ENCODE assay signal across 12 cellular contexts in genomic region chr11:111729441-111729840, GRCh38. TPM values are rescaled to one million over a fixed set of nuclear protein-coding genes. Genes with fewer than 3 reads are reported as not detected.
DNase-seq lines count a peak whose midpoint lies in the region; ATAC-seq and TF ChIP-seq lines count a peak whose summit lies in the region.
"Had no signal": no experiment of that assay in that cellular context is flagged by ENCODE, and none has a peak within 500 bp of the region (broad histone marks: within the 10 kb centered on the region; RNA-seq: fewer than 3 reads in every experiment).

No MANE protein-coding gene starts in this region.

- intact Hi-C loops in esophagus muscularis mucosa (cut with DNase I) (no loop called here), left colon (cut with DNase I, micrococcal nuclease) (no loop called here)

- H3K9me3 ChIP-seq in AG04450 (ENCODE audit: control insufficient read depth, insufficient read depth, low read length) = no peaks in the 10 kb centered on the region
- no peaks in the 10 kb centered on the region for H3K9me3 ChIP-seq in esophagus muscularis mucosa
- H3K9me3 ChIP-seq: BLaER1 had no signal

- H3K27ac ChIP-seq in AG04450 (ENCODE audit: low read depth, low read length) (peak overlapping the region; percentile 47), esophagus muscularis mucosa (replicated peaks in 1 of 4) (peak overlapping the region; percentile 42 to 97 (median 66))
- H3K27ac ChIP-seq: BLaER1 had no signal

- ATAC-seq in left colon = no peak
- ATAC-seq in HG02678 (IDR thresholded peaks at IDR 0.05; ENCODE audit: unreplicated experiment) = no peak
- ATAC-seq: effector memory CD8-positive, alpha-beta T cell; stimulated activated memory B cell treated with anti-CD40 and anti-IgM and Interleukin-4, amounts not matched to agents 10 μg/mL and 1 μg/mL and 100 μg/mL, for 72 hours had no signal

- CTCF ChIA-PET in AG04450 (lab: Charles Lee) = interaction anchor here (3.1 kb wide), 1 partner anchor 112 kb away, joined by 11 read pairs; no protein-coding TSS in a partner anchor

- 89% methylated on average over 4 of the region's 6 CpGs for WGBS in esophagus muscularis mucosa

- H3K4me3 ChIP-seq in AG04450 (ENCODE audit: low read depth, low read length) = no peak overlapping the region
- no peak overlapping the region for H3K4me3 ChIP-seq in esophagus muscularis mucosa
- H3K4me3 ChIP-seq: BLaER1 had no signal

- TF ChIP-seq POLR2A in esophagus muscularis mucosa (IDR thresholded peaks at IDR 0.05; ENCODE audit: low read depth) = no peak

- no peak for TF ChIP-seq EP300 in esophagus muscularis mucosa (IDR thresholded peaks at IDR 0.05)

- peaks cover 17 to 40% (median 31%) of the 10 kb centered on the region in 4 donors for H3K36me3 ChIP-seq in esophagus muscularis mucosa

- DNase-seq in AG04450 (ENCODE audit: low read depth, low spot score) (no peak), NCI-H526 (lab: John Stamatoyannopoulos, UW) (peak; percentile 85 to 86), esophagus muscularis mucosa (ENCODE audit: extremely low spot score) (no peak), pons (ENCODE audit: low spot score) (peak; percentile 70), GM19238 (ENCODE audit: insufficient read length, low spot score) (no peak), left colon (no peak), NOMO-1 (lab: John Stamatoyannopoulos, UW; ENCODE audit: unreplicated experiment in 2 of 2) (no peak)
- DNase-seq: effector memory CD8-positive, alpha-beta T cell; small intestine had no signal

- TF ChIP-seq CTCF in AG04450 (IDR thresholded peaks at IDR 0.05; ENCODE audit: low read depth, low read length) (no peak), esophagus muscularis mucosa (IDR thresholded peaks at IDR 0.05) (no peak)

- peaks cover 54 to 56% (median 55%) of the 10 kb centered on the region in 4 donors for H3K4me1 ChIP-seq in esophagus muscularis mucosa
- H3K4me1 ChIP-seq: BLaER1 had no signal

- POLR2A ChIA-PET in AG04450 (lab: Yijun Ruan, JAX) = interaction anchor here (0.7 kb wide), 1 partner anchor 168 kb away, joined by 3 read pairs; no protein-coding TSS in a partner anchor

- H3K27me3 ChIP-seq in AG04450 (ENCODE audit: control insufficient read depth, insufficient read depth, low read length) = no peaks in the 10 kb centered on the region
- H3K27me3 ChIP-seq in esophagus muscularis mucosa = no peaks in the 10 kb centered on the region
- H3K27me3 ChIP-seq: BLaER1 had no signal

RNA-seq across cellular contexts. Expression of gene PPP2R1B, which starts 36.7 kb away (rescaled TPM):
- polyA plus RNA-seq in AG04450 (2011; rRNA removed) = 40.3 and 44.9 TPM in 2 replicates
- 47.5 and 62.1 TPM in 2 replicates for polyA minus RNA-seq in AG04450 (2011; rRNA and poly(A)+ RNA removed)
- 10 to 100 TPM in 2 of 4 donors, 1 to 10 TPM in 2; 9.6 to 12.8 (median 10.5) TPM for total RNA-seq in esophagus muscularis mucosa
- 10 to 100 TPM; 45.3 to 45.8 TPM for total RNA-seq in left colon

Comparison
In these comparisons a context has a peak if more than half of its experiments do, and no peak if none do; other contexts are left out.
1. DNase-seq: peak in NCI-H526 (2 of 2) and pons (single experiment); none in AG04450 (single experiment), esophagus muscularis mucosa (single experiment), GM19238 (single experiment), left colon (0 of 2) and NOMO-1 (0 of 2).